1 cellular context compared by ENCODE assay signal in genomic region chr3:111968319-111969059, GRCh38.
TF ChIP-seq lines count a peak whose summit lies in the region.

No MANE protein-coding gene starts in this region.

TF ChIP-seq in IMR-90, 13 proteins besides CTCF, POLR2A, EP300 and RAD21 (continued from another document):
- TF ChIP-seq BHLHE40 (IDR thresholded peaks at IDR 0.05; ENCODE audit: low read depth, low read length): no peak
- TF ChIP-seq SMC3 (IDR thresholded peaks at IDR 0.05; ENCODE audit: low read depth, low read length): no peak
- no peak for TF ChIP-seq MXI1 (IDR thresholded peaks at IDR 0.05; ENCODE audit: borderline replicate concordance, low read depth, low read length)
- no peak for TF ChIP-seq FOS (IDR thresholded peaks at IDR 0.05; ENCODE audit: low read depth, low read length)
- no peak for TF ChIP-seq RFX5 (IDR thresholded peaks at IDR 0.05; ENCODE audit: low read depth, low read length)
- TF ChIP-seq MAFK (IDR thresholded peaks at IDR 0.05; ENCODE audit: low read depth, low read length): no peak
- TF ChIP-seq ELK1 (IDR thresholded peaks at IDR 0.05; ENCODE audit: borderline replicate concordance, low read depth, low read length): no peak
- TF ChIP-seq RCOR1 (IDR thresholded peaks at IDR 0.05; ENCODE audit: insufficient replicate concordance, low read length): no peak
